17 cellular contexts compared by ENCODE assay signal in genomic region chr4:40295030-40295429, GRCh38. TPM values are rescaled to one million over a fixed set of nuclear protein-coding genes. Genes with fewer than 3 reads are reported as not detected.
"Had no signal": no experiment of that assay in that cellular context is flagged by ENCODE, and none has a peak within 500 bp of the region (broad histone marks: within the 10 kb centered on the region; RNA-seq: fewer than 3 reads in every experiment).

No MANE protein-coding gene starts in this region.

RNA-seq across cellular contexts. Expression of gene CHRNA9, which starts 40.1 kb away (rescaled TPM):
- total RNA-seq: kidney, left colon, left lung, liver, lower lobe of right lung, mucosa of gallbladder, neural crest cell, osteocyte, posterior vena cava, psoas muscle, sigmoid colon, spleen, subcutaneous adipose tissue, thoracic aorta, upper lobe of right lung, uterus had no signal
- polyA plus RNA-seq: immature natural killer cell, liver, sigmoid colon had no signal
